In the genomic region with DNA sequence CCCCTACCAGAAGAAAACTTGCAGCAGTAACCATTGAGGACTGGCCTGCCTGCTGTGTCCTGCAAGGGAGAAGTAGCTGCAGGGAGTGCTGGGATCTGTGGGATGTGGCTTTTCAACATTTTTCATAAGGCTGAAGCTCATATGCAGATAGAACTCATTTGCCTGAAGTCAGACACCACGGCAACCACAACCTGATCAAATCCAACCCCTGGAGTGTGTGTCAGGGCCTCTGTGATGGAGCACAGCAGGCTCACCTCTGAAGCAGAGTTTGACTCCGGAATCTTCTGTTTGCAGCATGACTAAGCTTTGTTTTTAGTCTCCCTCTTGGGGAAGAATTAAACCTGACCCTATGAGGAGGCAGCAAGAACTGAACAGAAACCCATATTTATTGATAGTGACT, we compare ENCODE assay signal across 25 cellular contexts.
"Had no signal": no experiment of that assay in that cellular context is flagged by ENCODE, and none has a peak within 500 bp of the region (broad histone marks: within the 10 kb centered on the region; RNA-seq: fewer than 3 reads in every experiment).

No MANE protein-coding gene starts in this region.

- DNase-seq: activated B cell treated with CpG ODN at 0.5 μM for 24 hours; activated CD4-positive, alpha-beta memory T cell treated with anti-CD3 and anti-CD28 coated beads for 36 hours; activated CD4-positive, alpha-beta T cell treated with anti-CD3 and anti-CD28 coated beads for 4 hours; activated CD8-positive, alpha-beta memory T cell treated with anti-CD3 and anti-CD28 coated beads, Interleukin-2, amount 10 ng/mL, durations not matched to agents 7 days and 5 days; activated naive CD4-positive, alpha-beta T cell treated with anti-CD3 and anti-CD28 coated beads for 36 hours; activated T-cell treated with anti-CD3 and anti-CD28 coated beads, Interleukin-2, amount 50 U/mL, for 1 hour; anterior cingulate cortex; dermis blood vessel endothelial cell; foreskin keratinocyte; kidney; midbrain; occipital lobe; stimulated activated CD4-positive, alpha-beta T cell treated with anti-CD3 and anti-CD28 coated beads, Interleukin-12 subunit alpha, Interleukin-12 subunit beta, amount 100 ng/mL, for 4 hours; stimulated activated CD4-positive, alpha-beta T cell treated with anti-CD3 and anti-CD28 coated beads, Interleukin-2, amount 100 ng/mL, for 24 hours; stimulated activated naive CD8-positive, alpha-beta T cell treated with anti-CD3 and anti-CD28 coated beads, Interleukin-15, Interleukin-2, amounts not matched to agents 100 U/mL and 50 U/mL, for 24 hours; substantia nigra; T-cell; tibial artery had no signal

- H3K4me1 ChIP-seq: foreskin keratinocyte, tibial artery had no signal

- H3K36me3 ChIP-seq: tibial artery had no signal

- H3K27ac Mint-ChIP-seq: activated B cell treated with CpG ODN at 0.5 μM for 24 hours; activated CD4-positive, alpha-beta memory T cell treated with anti-CD3 and anti-CD28 coated beads for 36 hours; activated CD8-positive, alpha-beta memory T cell treated with anti-CD3 and anti-CD28 coated beads, Interleukin-2, amount 10 ng/mL, durations not matched to agents 7 days and 5 days; activated naive CD4-positive, alpha-beta T cell treated with anti-CD3 and anti-CD28 coated beads for 36 hours; activated T-helper 2 cell treated with anti-CD3 and anti-CD28 coated beads, Interferon-gamma antibody, Interleukin-2, Interleukin-4, amounts not matched to agents 10 μg/mL and 5 μg/mL and 100 μg/mL, durations not matched to agents 14 hours and 24 hours and 36 hours; nephron; progenitor cell of endocrine pancreas; T-cell had no signal

- H3K4me1 Mint-ChIP-seq: activated B cell treated with CpG ODN at 0.5 μM for 24 hours; activated CD8-positive, alpha-beta memory T cell treated with anti-CD3 and anti-CD28 coated beads, Interleukin-2, amount 10 ng/mL, durations not matched to agents 7 days and 5 days; T-cell had no signal

- ATAC-seq: activated CD8-positive, alpha-beta memory T cell treated with anti-CD3 and anti-CD28 coated beads, Interleukin-2, amount 10 ng/mL, durations not matched to agents 7 days and 5 days; foreskin keratinocyte; left lobe of liver; stimulated activated naive CD8-positive, alpha-beta T cell treated with anti-CD3 and anti-CD28 coated beads, Interleukin-15, Interleukin-2, amounts not matched to agents 100 U/mL and 50 U/mL, for 24 hours; T-cell had no signal

- H3K36me3 Mint-ChIP-seq: activated CD8-positive, alpha-beta memory T cell treated with anti-CD3 and anti-CD28 coated beads, Interleukin-2, amount 10 ng/mL, durations not matched to agents 7 days and 5 days; T-cell had no signal

- H3K9me3 ChIP-seq: tibial artery had no signal

- H3K27me3 ChIP-seq: foreskin keratinocyte, hepatocyte, tibial artery had no signal

- H3K27ac ChIP-seq: epithelial cell of prostate, foreskin keratinocyte, hepatocyte, tibial artery had no signal

- H3K4me3 Mint-ChIP-seq: activated B cell treated with CpG ODN at 0.5 μM for 24 hours; activated CD4-positive, alpha-beta memory T cell treated with anti-CD3 and anti-CD28 coated beads for 36 hours; activated CD8-positive, alpha-beta memory T cell treated with anti-CD3 and anti-CD28 coated beads, Interleukin-2, amount 10 ng/mL, durations not matched to agents 7 days and 5 days; activated naive CD4-positive, alpha-beta T cell treated with anti-CD3 and anti-CD28 coated beads for 36 hours; nephron; T-cell had no signal

- H3K4me3 ChIP-seq: hepatocyte, lung, tibial artery had no signal
